Comparison of ENCODE assay signal across 1 cellular context in genomic region chr19:29515706-29516357, GRCh38.
TF ChIP-seq lines count a peak whose summit lies in the region.

No MANE protein-coding gene starts in this region.

TF ChIP-seq in HepG2, 621 proteins besides CTCF, POLR2A, EP300 and RAD21:
- TF ChIP-seq MIER3 (CRISPR knock-in tag; IDR thresholded peaks at IDR 0.05; ENCODE audit: borderline replicate concordance) (no peak), ZBTB8A (CRISPR knock-in tag; IDR thresholded peaks at IDR 0.05; ENCODE audit: borderline replicate concordance, low read depth) (no peak), ZBTB1 (CRISPR knock-in tag; IDR thresholded peaks at IDR 0.05; ENCODE audit: borderline replicate concordance) (no peak), ZNF616 (CRISPR knock-in tag; IDR thresholded peaks at IDR 0.05; ENCODE audit: low read depth) (no peak), ZNF367 (CRISPR knock-in tag; IDR thresholded peaks at IDR 0.05; ENCODE audit: borderline replicate concordance) (no peak), ZNF414 (CRISPR knock-in tag; IDR thresholded peaks at IDR 0.05) (no peak), SALL2 (CRISPR knock-in tag; IDR thresholded peaks at IDR 0.05) (no peak), CENPT (CRISPR knock-in tag; IDR thresholded peaks at IDR 0.05; ENCODE audit: low read depth) (no peak), MXD4 (CRISPR knock-in tag; IDR thresholded peaks at IDR 0.05) (no peak)
- TF ChIP-seq, protein P1, sequence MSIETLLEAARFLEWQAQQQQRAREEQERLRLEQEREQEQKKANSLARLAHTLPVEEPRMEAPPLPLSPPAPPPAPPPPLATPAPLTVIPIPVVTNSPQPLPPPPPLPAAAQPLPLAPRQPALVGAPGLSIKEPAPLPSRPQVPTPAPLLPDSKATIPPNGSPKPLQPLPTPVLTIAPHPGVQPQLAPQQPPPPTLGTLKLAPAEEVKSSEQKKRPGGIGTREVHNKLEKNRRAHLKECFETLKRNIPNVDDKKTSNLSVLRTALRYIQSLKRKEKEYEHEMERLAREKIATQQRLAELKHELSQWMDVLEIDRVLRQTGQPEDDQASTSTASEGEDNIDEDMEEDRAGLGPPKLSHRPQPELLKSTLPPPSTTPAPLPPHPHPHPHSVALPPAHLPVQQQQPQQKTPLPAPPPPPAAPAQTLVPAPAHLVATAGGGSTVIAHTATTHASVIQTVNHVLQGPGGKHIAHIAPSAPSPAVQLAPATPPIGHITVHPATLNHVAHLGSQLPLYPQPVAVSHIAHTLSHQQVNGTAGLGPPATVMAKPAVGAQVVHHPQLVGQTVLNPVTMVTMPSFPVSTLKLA (IDR thresholded peaks at IDR 0.05) = no peak
